ENCODE assay signal across 8 cellular contexts in the genomic region with DNA sequence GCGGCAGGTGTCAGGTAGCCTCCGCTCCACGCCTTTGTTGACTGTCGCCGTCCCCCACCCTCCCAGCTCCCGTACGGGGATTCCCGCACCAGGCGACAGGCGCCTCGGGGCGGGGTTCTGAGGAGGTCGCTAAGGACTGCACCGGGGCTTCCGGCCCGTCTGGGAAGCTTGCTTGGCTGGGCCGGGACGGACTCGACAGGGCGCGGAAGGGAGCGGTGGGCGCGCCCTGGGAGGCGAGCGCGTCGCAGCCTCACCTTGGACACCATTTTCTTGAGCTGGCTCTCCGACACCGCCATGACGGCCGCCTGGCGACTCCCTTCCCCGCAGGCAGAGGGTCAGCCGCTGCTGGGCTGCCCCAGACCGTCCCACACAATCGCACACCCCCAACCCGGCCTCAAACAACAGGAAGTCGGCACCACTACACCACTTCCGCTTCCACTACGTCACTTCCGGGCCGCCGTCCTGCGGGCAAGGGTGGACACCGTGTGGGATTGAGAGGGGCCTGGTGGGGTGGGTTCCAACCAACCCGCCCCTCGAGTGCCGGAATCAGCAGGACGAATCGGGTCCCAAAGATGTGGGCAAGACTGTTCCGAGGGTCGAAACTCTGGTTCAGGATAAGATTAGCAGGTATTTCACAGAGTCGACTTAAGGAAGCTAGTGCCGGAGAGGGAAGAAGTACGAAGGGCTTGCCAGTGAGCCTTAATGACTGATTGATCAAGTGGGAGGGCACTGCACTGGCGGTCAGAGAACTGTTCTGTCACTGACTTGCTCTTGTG. TPM values are rescaled to one million over a fixed set of nuclear protein-coding genes. Genes with fewer than 3 reads are reported as not detected.
DNase-seq lines count a peak whose midpoint lies in the region; ATAC-seq and TF ChIP-seq lines count a peak whose summit lies in the region.

A gene with protein sequence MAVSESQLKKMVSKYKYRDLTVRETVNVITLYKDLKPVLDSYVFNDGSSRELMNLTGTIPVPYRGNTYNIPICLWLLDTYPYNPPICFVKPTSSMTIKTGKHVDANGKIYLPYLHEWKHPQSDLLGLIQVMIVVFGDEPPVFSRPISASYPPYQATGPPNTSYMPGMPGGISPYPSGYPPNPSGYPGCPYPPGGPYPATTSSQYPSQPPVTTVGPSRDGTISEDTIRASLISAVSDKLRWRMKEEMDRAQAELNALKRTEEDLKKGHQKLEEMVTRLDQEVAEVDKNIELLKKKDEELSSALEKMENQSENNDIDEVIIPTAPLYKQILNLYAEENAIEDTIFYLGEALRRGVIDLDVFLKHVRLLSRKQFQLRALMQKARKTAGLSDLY (minus strand): TSS at position 422 of the 776 bp plus-strand sequence. CDS start 126 bp downstream, at position 296.

- peak within 1 kb of the TSS; percentile 100 for H3K4me3 Mint-ChIP-seq in activated naive CD8-positive, alpha-beta T cell

- H3K27me3 Mint-ChIP-seq in activated naive CD8-positive, alpha-beta T cell = no peaks in the 10 kb centered on the region

- peak; percentile 79 for DNase-seq in GM12864 (ENCODE audit: low read depth)
- DNase-seq in NCI-H1105 treated with DMSO at 0.1 percent for 48 hours (lab: John Stamatoyannopoulos, UW) = peak; percentile 82
- DNase-seq in SKM-1 treated with dmso at 0.1 percent for 144 hours (lab: John Stamatoyannopoulos, UW; ENCODE audit: unreplicated experiment) = peak; percentile 88
- DNase-seq in glomerular visceral epithelial cell (ENCODE audit: extremely low spot score) = peak; percentile 92
- DNase-seq in omental fat pad (ENCODE audit: low spot score) = peak; percentile 97

- peaks cover 51% of the 10 kb centered on the region for H3K4me1 Mint-ChIP-seq in activated naive CD8-positive, alpha-beta T cell (ENCODE audit: low read depth)

- H3K27ac ChIP-seq in temporal lobe (ENCODE audit: low read depth, low read length) = peak within 1 kb of the TSS; percentile 86

- H3K27ac Mint-ChIP-seq in activated naive CD8-positive, alpha-beta T cell = peak within 1 kb of the TSS; percentile 100

- TF ChIP-seq CTCF in GM12864 (IDR thresholded peaks at IDR 0.05; ENCODE audit: low read depth, low read length, missing control alignments) (no peak), omental fat pad (IDR thresholded peaks at IDR 0.05) (no peak)

- peaks cover 4% of the 10 kb centered on the region for H3K36me3 Mint-ChIP-seq in activated naive CD8-positive, alpha-beta T cell

- ATAC-seq in HG02678 (IDR thresholded peaks at IDR 0.05; ENCODE audit: unreplicated experiment) (peak; percentile 96), omental fat pad (ENCODE audit: low FRiP score) (peak; percentile 98)

- peak within 1 kb of the TSS; percentile 97 for H3K4me3 ChIP-seq in GM12864 (ENCODE audit: low read depth, low read length)

- no peaks in the 10 kb centered on the region for H3K9me3 Mint-ChIP-seq in activated naive CD8-positive, alpha-beta T cell (ENCODE audit: low read depth)

RNA-seq across cellular contexts. Expression of the gene that starts here (rescaled TPM):
- total RNA-seq in omental fat pad (100 to 1,000 TPM in 2 of 4 donors, 10 to 100 TPM in 2; 56.6 to 112 (median 96.7) TPM), temporal lobe (64.2 TPM)

Comparison
In these comparisons a context has a peak if more than half of its experiments do, and no peak if none do; other contexts are left out.
1. Peak in every context shown above with its lines: DNase-seq, ATAC-seq, H3K4me3 ChIP-seq and H3K27ac ChIP-seq.